In the genomic region with DNA sequence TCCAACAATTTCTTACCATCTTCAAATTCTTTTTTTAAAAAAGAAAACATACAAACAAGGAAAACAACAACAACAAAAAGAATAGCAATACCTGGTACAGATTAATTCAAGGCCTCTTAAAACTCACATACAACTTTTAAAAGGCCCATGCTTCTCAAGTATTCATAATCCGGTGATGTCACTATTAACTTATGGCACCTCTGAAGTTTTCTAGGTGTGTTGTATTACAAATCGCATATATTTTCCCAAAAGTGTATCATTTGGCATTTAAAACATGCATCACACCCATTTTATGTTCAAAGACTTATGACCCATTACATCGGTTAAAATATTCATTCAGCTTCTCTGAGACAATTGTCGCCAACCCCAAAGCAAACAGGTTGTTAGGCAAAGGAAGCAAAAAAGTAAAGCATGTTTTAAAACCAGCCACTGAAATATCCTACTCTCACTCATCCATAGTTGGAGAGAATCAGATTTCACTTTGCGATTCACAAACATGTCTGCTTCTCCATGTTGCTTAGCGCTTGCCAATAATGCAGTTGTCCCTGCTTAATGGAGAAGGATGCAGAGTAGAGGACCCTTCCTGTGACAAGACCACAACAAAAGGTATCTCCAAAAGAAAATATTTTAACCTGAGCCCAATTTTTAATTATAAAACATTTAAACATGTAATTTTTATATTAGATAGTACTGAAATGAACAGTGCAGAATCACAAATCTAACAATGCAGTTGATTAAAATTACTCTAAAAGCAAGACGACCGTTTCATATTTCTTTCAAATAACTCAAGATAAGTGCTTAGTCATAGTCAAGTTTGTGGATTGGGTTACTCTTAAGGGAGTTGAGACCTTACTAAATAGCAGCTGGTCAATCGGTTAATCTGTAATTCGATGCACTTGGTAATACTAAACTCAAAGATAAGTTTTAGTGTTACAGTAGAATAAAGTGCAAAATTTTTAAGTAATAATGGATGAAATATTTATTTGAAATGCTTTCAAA, we compare ENCODE assay signal across 1 cellular context.
TF ChIP-seq lines count a peak whose summit lies in the region.

No MANE protein-coding gene starts in this region.

TF ChIP-seq in HepG2, 621 proteins besides CTCF, POLR2A, EP300 and RAD21 (continued from another document and continues in another):
- TF ChIP-seq ZNF550 (CRISPR knock-in tag; IDR thresholded peaks at IDR 0.05; ENCODE audit: borderline replicate concordance) (no peak), NFE2L2 (IDR thresholded peaks at IDR 0.05; ENCODE audit: low read length) (peak; percentile 51; the same call in 1 of the 2 replicates), HNRNPUL1 (IDR thresholded peaks at IDR 0.05; ENCODE audit: low read depth, low read length) (no peak), GTF3A (CRISPR knock-in tag; conservative IDR thresholded peaks at IDR 0.05) (no peak), ZFP82 (CRISPR knock-in tag; IDR thresholded peaks at IDR 0.05; ENCODE audit: borderline replicate concordance) (no peak), ZNF317 (CRISPR knock-in tag; IDR thresholded peaks at IDR 0.05) (no peak), ETV5 (CRISPR knock-in tag; IDR thresholded peaks at IDR 0.05; ENCODE audit: borderline replicate concordance) (no peak), DNMT3B (CRISPR knock-in tag; conservative IDR thresholded peaks at IDR 0.05) (no peak), SIX1 (CRISPR knock-in tag; IDR thresholded peaks at IDR 0.05; ENCODE audit: borderline replicate concordance) (peak; percentile 68; the same call in 1 of the 2 replicates), ELF3 (CRISPR knock-in tag; IDR thresholded peaks at IDR 0.05) (0 out of 2 replicates have a peak, but pooled peaks have one; percentile 11), NKX3-1 (CRISPR knock-in tag; IDR thresholded peaks at IDR 0.05) (no peak), TCF12 (IDR thresholded peaks at IDR 0.05) (no peak), TCF12 (CRISPR knock-in tag; IDR thresholded peaks at IDR 0.05) (no peak), ZNF326 (CRISPR knock-in tag; IDR thresholded peaks at IDR 0.05; ENCODE audit: borderline replicate concordance) (no peak), MAFK (conservative IDR thresholded peaks at IDR 0.05 in 1 of 2, IDR thresholded peaks at IDR 0.05 in 1 of 2; ENCODE audit: low read length in 2 of 2) (no peak), ZNF615 (CRISPR knock-in tag; IDR thresholded peaks at IDR 0.05; ENCODE audit: borderline replicate concordance) (no peak), ZNF263 (CRISPR knock-in tag; IDR thresholded peaks at IDR 0.05) (no peak), MEIS2 (CRISPR knock-in tag; IDR thresholded peaks at IDR 0.05) (no peak), ATF7 (IDR thresholded peaks at IDR 0.05) (peak; percentile 61), ATF7 (CRISPR knock-in tag; IDR thresholded peaks at IDR 0.05) (no peak), SAP130 (CRISPR knock-in tag; IDR thresholded peaks at IDR 0.05; ENCODE audit: low read depth) (peak; percentile 66), ZFP90 (CRISPR knock-in tag; IDR thresholded peaks at IDR 0.05; ENCODE audit: borderline replicate concordance) (no peak), HES4 (CRISPR knock-in tag; IDR thresholded peaks at IDR 0.05; ENCODE audit: borderline replicate concordance) (no peak), ZNF841 (CRISPR knock-in tag; IDR thresholded peaks at IDR 0.05; ENCODE audit: borderline replicate concordance) (no peak), ZNF780A (CRISPR knock-in tag; IDR thresholded peaks at IDR 0.05) (no peak), CC2D1A (CRISPR knock-in tag; IDR thresholded peaks at IDR 0.05) (no peak), NR3C1 (CRISPR knock-in tag; IDR thresholded peaks at IDR 0.05) (no peak), DNMT1 (CRISPR knock-in tag; IDR thresholded peaks at IDR 0.05) (no peak), POLR2AphosphoS2 (IDR thresholded peaks at IDR 0.05; ENCODE audit: low read depth, low read length) (no peak), PHB2 (IDR thresholded peaks at IDR 0.05; ENCODE audit: partially characterized antibody) (no peak), MZF1 (CRISPR knock-in tag; IDR thresholded peaks at IDR 0.05; ENCODE audit: borderline replicate concordance) (no peak), ZBTB42 (CRISPR knock-in tag; IDR thresholded peaks at IDR 0.05) (no peak), PRPF4 (IDR thresholded peaks at IDR 0.05; ENCODE audit: low read depth, low read length, poor library complexity, severe bottlenecking) (no peak), ZNF160 (CRISPR knock-in tag; IDR thresholded peaks at IDR 0.05) (no peak), GFI1 (CRISPR knock-in tag; IDR thresholded peaks at IDR 0.05; ENCODE audit: borderline replicate concordance) (no peak), TCF7L2 (IDR thresholded peaks at IDR 0.05; ENCODE audit: low read depth, low read length) (no peak), RFX1 (IDR thresholded peaks at IDR 0.05) (no peak), ZNF382 (CRISPR knock-in tag; IDR thresholded peaks at IDR 0.05; ENCODE audit: borderline replicate concordance) (no peak)
- TF ChIP-seq, protein P1, sequence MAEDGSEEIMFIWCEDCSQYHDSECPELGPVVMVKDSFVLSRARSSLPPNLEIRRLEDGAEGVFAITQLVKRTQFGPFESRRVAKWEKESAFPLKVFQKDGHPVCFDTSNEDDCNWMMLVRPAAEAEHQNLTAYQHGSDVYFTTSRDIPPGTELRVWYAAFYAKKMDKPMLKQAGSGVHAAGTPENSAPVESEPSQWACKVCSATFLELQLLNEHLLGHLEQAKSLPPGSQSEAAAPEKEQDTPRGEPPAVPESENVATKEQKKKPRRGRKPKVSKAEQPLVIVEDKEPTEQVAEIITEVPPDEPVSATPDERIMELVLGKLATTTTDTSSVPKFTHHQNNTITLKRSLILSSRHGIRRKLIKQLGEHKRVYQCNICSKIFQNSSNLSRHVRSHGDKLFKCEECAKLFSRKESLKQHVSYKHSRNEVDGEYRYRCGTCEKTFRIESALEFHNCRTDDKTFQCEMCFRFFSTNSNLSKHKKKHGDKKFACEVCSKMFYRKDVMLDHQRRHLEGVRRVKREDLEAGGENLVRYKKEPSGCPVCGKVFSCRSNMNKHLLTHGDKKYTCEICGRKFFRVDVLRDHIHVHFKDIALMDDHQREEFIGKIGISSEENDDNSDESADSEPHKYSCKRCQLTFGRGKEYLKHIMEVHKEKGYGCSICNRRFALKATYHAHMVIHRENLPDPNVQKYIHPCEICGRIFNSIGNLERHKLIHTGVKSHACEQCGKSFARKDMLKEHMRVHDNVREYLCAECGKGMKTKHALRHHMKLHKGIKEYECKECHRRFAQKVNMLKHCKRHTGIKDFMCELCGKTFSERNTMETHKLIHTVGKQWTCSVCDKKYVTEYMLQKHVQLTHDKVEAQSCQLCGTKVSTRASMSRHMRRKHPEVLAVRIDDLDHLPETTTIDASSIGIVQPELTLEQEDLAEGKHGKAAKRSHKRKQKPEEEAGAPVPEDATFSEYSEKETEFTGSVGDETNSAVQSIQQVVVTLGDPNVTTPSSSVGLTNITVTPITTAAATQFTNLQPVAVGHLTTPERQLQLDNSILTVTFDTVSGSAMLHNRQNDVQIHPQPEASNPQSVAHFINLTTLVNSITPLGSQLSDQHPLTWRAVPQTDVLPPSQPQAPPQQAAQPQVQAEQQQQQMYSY (CRISPR knock-in tag; IDR thresholded peaks at IDR 0.05), result no peak
- TF ChIP-seq, protein P2, sequence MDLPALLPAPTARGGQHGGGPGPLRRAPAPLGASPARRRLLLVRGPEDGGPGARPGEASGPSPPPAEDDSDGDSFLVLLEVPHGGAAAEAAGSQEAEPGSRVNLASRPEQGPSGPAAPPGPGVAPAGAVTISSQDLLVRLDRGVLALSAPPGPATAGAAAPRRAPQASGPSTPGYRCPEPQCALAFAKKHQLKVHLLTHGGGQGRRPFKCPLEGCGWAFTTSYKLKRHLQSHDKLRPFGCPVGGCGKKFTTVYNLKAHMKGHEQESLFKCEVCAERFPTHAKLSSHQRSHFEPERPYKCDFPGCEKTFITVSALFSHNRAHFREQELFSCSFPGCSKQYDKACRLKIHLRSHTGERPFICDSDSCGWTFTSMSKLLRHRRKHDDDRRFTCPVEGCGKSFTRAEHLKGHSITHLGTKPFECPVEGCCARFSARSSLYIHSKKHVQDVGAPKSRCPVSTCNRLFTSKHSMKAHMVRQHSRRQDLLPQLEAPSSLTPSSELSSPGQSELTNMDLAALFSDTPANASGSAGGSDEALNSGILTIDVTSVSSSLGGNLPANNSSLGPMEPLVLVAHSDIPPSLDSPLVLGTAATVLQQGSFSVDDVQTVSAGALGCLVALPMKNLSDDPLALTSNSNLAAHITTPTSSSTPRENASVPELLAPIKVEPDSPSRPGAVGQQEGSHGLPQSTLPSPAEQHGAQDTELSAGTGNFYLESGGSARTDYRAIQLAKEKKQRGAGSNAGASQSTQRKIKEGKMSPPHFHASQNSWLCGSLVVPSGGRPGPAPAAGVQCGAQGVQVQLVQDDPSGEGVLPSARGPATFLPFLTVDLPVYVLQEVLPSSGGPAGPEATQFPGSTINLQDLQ (CRISPR knock-in tag; IDR thresholded peaks at IDR 0.05), result no peak
- TF ChIP-seq, protein P3, sequence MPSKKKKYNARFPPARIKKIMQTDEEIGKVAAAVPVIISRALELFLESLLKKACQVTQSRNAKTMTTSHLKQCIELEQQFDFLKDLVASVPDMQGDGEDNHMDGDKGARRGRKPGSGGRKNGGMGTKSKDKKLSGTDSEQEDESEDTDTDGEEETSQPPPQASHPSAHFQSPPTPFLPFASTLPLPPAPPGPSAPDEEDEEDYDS (CRISPR knock-in tag; IDR thresholded peaks at IDR 0.05), result no peak
- TF ChIP-seq, protein P4, sequence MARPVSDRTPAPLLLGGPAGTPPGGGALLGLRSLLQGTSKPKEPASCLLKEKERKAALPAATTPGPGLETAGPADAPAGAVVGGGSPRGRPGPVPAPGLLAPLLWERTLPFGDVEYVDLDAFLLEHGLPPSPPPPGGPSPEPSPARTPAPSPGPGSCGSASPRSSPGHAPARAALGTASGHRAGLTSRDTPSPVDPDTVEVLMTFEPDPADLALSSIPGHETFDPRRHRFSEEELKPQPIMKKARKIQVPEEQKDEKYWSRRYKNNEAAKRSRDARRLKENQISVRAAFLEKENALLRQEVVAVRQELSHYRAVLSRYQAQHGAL (CRISPR knock-in tag; IDR thresholded peaks at IDR 0.05; ENCODE audit: not compliant biosample characterization), result no peak
- TF ChIP-seq, protein P5, sequence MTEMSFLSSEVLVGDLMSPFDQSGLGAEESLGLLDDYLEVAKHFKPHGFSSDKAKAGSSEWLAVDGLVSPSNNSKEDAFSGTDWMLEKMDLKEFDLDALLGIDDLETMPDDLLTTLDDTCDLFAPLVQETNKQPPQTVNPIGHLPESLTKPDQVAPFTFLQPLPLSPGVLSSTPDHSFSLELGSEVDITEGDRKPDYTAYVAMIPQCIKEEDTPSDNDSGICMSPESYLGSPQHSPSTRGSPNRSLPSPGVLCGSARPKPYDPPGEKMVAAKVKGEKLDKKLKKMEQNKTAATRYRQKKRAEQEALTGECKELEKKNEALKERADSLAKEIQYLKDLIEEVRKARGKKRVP (CRISPR knock-in tag; IDR thresholded peaks at IDR 0.05), result no peak
- TF ChIP-seq, protein P6, sequence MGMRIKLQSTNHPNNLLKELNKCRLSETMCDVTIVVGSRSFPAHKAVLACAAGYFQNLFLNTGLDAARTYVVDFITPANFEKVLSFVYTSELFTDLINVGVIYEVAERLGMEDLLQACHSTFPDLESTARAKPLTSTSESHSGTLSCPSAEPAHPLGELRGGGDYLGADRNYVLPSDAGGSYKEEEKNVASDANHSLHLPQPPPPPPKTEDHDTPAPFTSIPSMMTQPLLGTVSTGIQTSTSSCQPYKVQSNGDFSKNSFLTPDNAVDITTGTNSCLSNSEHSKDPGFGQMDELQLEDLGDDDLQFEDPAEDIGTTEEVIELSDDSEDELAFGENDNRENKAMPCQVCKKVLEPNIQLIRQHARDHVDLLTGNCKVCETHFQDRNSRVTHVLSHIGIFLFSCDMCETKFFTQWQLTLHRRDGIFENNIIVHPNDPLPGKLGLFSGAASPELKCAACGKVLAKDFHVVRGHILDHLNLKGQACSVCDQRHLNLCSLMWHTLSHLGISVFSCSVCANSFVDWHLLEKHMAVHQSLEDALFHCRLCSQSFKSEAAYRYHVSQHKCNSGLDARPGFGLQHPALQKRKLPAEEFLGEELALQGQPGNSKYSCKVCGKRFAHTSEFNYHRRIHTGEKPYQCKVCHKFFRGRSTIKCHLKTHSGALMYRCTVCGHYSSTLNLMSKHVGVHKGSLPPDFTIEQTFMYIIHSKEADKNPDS (CRISPR knock-in tag; IDR thresholded peaks at IDR 0.05), result no peak
- TF ChIP-seq, protein P7, sequence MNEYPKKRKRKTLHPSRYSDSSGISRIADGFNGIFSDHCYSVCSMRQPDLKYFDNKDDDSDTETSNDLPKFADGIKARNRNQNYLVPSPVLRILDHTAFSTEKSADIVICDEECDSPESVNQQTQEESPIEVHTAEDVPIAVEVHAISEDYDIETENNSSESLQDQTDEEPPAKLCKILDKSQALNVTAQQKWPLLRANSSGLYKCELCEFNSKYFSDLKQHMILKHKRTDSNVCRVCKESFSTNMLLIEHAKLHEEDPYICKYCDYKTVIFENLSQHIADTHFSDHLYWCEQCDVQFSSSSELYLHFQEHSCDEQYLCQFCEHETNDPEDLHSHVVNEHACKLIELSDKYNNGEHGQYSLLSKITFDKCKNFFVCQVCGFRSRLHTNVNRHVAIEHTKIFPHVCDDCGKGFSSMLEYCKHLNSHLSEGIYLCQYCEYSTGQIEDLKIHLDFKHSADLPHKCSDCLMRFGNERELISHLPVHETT (CRISPR knock-in tag; conservative IDR thresholded peaks at IDR 0.05), result no peak
- TF ChIP-seq, protein P8, sequence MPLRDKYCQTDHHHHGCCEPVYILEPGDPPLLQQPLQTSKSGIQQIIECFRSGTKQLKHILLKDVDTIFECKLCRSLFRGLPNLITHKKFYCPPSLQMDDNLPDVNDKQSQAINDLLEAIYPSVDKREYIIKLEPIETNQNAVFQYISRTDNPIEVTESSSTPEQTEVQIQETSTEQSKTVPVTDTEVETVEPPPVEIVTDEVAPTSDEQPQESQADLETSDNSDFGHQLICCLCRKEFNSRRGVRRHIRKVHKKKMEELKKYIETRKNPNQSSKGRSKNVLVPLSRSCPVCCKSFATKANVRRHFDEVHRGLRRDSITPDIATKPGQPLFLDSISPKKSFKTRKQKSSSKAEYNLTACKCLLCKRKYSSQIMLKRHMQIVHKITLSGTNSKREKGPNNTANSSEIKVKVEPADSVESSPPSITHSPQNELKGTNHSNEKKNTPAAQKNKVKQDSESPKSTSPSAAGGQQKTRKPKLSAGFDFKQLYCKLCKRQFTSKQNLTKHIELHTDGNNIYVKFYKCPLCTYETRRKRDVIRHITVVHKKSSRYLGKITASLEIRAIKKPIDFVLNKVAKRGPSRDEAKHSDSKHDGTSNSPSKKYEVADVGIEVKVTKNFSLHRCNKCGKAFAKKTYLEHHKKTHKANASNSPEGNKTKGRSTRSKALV (CRISPR knock-in tag; IDR thresholded peaks at IDR 0.05), result no peak
